In the genomic region with DNA sequence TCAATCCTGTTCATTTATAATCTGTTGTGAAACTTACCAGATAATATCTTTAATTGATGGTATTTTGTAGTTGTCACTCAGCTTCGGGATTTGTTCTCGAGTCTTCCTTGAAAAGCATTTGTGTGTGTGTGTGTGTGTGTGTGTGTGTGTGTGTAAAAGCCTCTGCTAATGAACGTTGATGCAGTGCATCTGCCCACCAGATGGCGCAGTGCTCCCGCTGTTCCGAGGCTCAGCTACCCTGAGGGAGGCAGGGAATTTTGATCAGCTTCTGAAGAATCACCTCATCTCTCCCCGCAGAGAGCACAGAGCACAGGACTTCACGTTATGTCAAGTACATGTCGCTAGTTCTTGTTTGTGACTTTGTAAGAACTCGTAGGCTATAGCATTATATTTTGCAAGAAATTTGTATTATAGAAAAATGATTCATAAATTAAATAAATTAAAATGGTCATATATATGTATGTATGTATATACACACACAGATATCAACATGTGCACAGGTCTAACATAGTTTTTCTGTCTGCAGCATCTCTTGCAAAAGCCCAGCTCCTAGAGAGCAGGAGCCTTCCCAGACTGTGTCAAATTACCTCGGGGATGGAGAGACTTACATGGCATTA, we compare ENCODE assay signal across 8 cellular contexts.
A peak's percentile ranks its signal among the peaks of the same experiment; 100 is the strongest.
DNase-seq lines count a peak whose midpoint lies in the region; ATAC-seq and TF ChIP-seq lines count a peak whose summit lies in the region.

No MANE protein-coding gene starts in this region.

- intact Hi-C loops in activated T-helper 2 cell treated with anti-CD3 and anti-CD28 coated beads, Interferon-gamma antibody, Interleukin-2, Interleukin-4, amounts not matched to agents 10 μg/mL and 5 μg/mL and 100 μg/mL, durations not matched to agents 14 hours and 24 hours and 36 hours (cut with micrococcal nuclease) = no loop called here
- intact Hi-C loops in heart left ventricle (cut with DNase I) = loop anchor here in 7 of 10 donors (5.0 to 10.0 kb wide), 2 partner anchors 262 to 265 kb away; no protein-coding TSS in a partner anchor

- ATAC-seq in GM18868 (IDR thresholded peaks at IDR 0.05; ENCODE audit: unreplicated experiment) (peak; percentile 95), HG03135 (IDR thresholded peaks at IDR 0.05; ENCODE audit: unreplicated experiment) (peak; percentile 83), heart left ventricle (peak in 3 of 4 donors; percentile 77 to 83 (median 83)), HG03280 (IDR thresholded peaks at IDR 0.05; ENCODE audit: unreplicated experiment) (no peak)

- WGBS in heart left ventricle, 4 donors = 7 to 10% (median 8%) methylated on average over 11 of the region's 11 CpGs

- H3K27me3 Mint-ChIP-seq in activated T-helper 2 cell treated with anti-CD3 and anti-CD28 coated beads, Interferon-gamma antibody, Interleukin-2, Interleukin-4, amounts not matched to agents 10 μg/mL and 5 μg/mL and 100 μg/mL, durations not matched to agents 14 hours and 24 hours and 36 hours (ENCODE audit: low read depth) = no peaks in the 10 kb centered on the region

- DNase-seq in COLO829 (ENCODE audit: low spot score) (peak; percentile 86), NCI-H446 (lab: John Stamatoyannopoulos, UW) (peak; percentile 56 to 84), heart left ventricle (peak; percentile 37 to 73 (median 54)), pulmonary artery endothelial cell (ENCODE audit: low read depth, low spot score) (peak; percentile 15)
- peak; percentile 15 for DNase-seq in activated T-helper 2 cell treated with anti-CD3 and anti-CD28 coated beads, Interferon-gamma antibody, Interleukin-2, Interleukin-4, amounts not matched to agents 10 μg/mL and 5 μg/mL and 100 μg/mL, durations not matched to agents 14 hours and 24 hours and 36 hours (ENCODE audit: low spot score)

- no peak overlapping the region for H3K27ac ChIP-seq in heart left ventricle

- no peak for TF ChIP-seq POLR2A in heart left ventricle (IDR thresholded peaks at IDR 0.05)

- peaks cover 0 to 7% (median 0%) of the 10 kb centered on the region in 9 donors for H3K27me3 ChIP-seq in heart left ventricle

- no peaks in the 10 kb centered on the region for H3K4me1 ChIP-seq in heart left ventricle

- no peaks in the 10 kb centered on the region for H3K9me3 Mint-ChIP-seq in activated T-helper 2 cell treated with anti-CD3 and anti-CD28 coated beads, Interferon-gamma antibody, Interleukin-2, Interleukin-4, amounts not matched to agents 10 μg/mL and 5 μg/mL and 100 μg/mL, durations not matched to agents 14 hours and 24 hours and 36 hours

- H3K4me3 Mint-ChIP-seq in activated T-helper 2 cell treated with anti-CD3 and anti-CD28 coated beads, Interferon-gamma antibody, Interleukin-2, Interleukin-4, amounts not matched to agents 10 μg/mL and 5 μg/mL and 100 μg/mL, durations not matched to agents 14 hours and 24 hours and 36 hours (ENCODE audit: low read depth) = no peak overlapping the region

- H3K36me3 Mint-ChIP-seq in activated T-helper 2 cell treated with anti-CD3 and anti-CD28 coated beads, Interferon-gamma antibody, Interleukin-2, Interleukin-4, amounts not matched to agents 10 μg/mL and 5 μg/mL and 100 μg/mL, durations not matched to agents 14 hours and 24 hours and 36 hours (ENCODE audit: low read depth) = no peaks in the 10 kb centered on the region

- TF ChIP-seq CTCF in heart left ventricle (IDR thresholded peaks at IDR 0.05) = peak; percentile 22 to 65 (median 57)

- no peaks in the 10 kb centered on the region for H3K36me3 ChIP-seq in heart left ventricle

- H3K27ac Mint-ChIP-seq in activated T-helper 2 cell treated with anti-CD3 and anti-CD28 coated beads, Interferon-gamma antibody, Interleukin-2, Interleukin-4, amounts not matched to agents 10 μg/mL and 5 μg/mL and 100 μg/mL, durations not matched to agents 14 hours and 24 hours and 36 hours = no peak overlapping the region

- no peaks in the 10 kb centered on the region for H3K4me1 Mint-ChIP-seq in activated T-helper 2 cell treated with anti-CD3 and anti-CD28 coated beads, Interferon-gamma antibody, Interleukin-2, Interleukin-4, amounts not matched to agents 10 μg/mL and 5 μg/mL and 100 μg/mL, durations not matched to agents 14 hours and 24 hours and 36 hours (ENCODE audit: low read depth)

- no peak overlapping the region for H3K4me3 ChIP-seq in heart left ventricle

- no peaks in the 10 kb centered on the region for H3K9me3 ChIP-seq in heart left ventricle

Comparison
In these comparisons a context has a peak if more than half of its experiments do, and no peak if none do; other contexts are left out.
1. DNase-seq: peak in every context shown above with its lines; median percentile 86 in COLO829; 70 in NCI-H446; 54 in heart left ventricle; 15 in activated T-helper 2 cell treated with anti-CD3 and anti-CD28 coated beads, Interferon-gamma antibody, Interleukin-2, Interleukin-4, amounts not matched to agents 10 μg/mL and 5 μg/mL and 100 μg/mL, durations not matched to agents 14 hours and 24 hours and 36 hours; 15 in pulmonary artery endothelial cell.